Comparison of ENCODE assay signal across 27 cellular contexts in the genomic region with DNA sequence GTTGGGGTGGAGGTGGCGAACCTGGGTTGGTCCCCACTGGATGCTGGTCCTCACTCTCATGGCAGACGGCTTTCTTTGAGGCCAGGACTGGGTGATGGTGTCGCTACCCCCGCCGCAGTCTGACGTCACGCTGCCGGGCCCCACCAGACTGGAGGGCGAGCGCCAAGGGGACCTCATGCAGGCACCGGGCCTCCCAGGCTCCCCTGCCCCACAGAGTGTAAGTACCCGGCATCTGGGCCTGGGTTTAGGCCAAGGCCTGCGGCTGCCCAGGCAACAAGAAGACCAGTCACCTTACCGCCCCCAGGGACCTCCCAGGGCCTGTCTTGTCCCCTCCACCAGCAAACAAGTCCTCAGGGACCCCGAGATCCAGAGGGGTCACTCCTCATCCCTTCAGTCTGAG. TPM values are rescaled to one million over a fixed set of nuclear protein-coding genes. Genes with fewer than 3 reads are reported as not detected.
DNase-seq lines count a peak whose midpoint lies in the region; ATAC-seq and TF ChIP-seq lines count a peak whose summit lies in the region.
"Had no signal": no experiment of that assay in that cellular context is flagged by ENCODE, and none has a peak within 500 bp of the region (broad histone marks: within the 10 kb centered on the region; RNA-seq: fewer than 3 reads in every experiment).

No MANE protein-coding gene starts in this region.

- BruUV-seq in Caco-2 (replicated peaks; lab: Mats Ljungman, UMichigan): no TSS peak

- H3K27ac Mint-ChIP-seq in activated naive CD4-positive, alpha-beta T cell treated with anti-CD3 and anti-CD28 coated beads, Interleukin-2, amount 50 U/mL, for 72 hours: peak overlapping the region; percentile 19 to 37
- H3K27ac Mint-ChIP-seq in activated naive CD4-positive, alpha-beta T cell treated with anti-CD3 and anti-CD28 coated beads for 36 hours: no peak overlapping the region
- peak overlapping the region; percentile 97 for H3K27ac Mint-ChIP-seq in Caco-2 (ENCODE audit: unreplicated experiment)
- peak overlapping the region in 2 of 3 experiments; percentile 39 to 98 for H3K27ac Mint-ChIP-seq in nephron
- H3K27ac Mint-ChIP-seq in stimulated activated memory B cell treated with anti-CD40 and anti-IgM and Interleukin-4, amounts not matched to agents 10 μg/mL and 1 μg/mL and 100 μg/mL, for 72 hours: no peak overlapping the region
- H3K27ac Mint-ChIP-seq: CD4-positive, CD25-positive, alpha-beta regulatory T cell had no signal

- CTCF ChIA-PET in activated naive CD4-positive, alpha-beta T cell treated with anti-CD3 and anti-CD28 coated beads for 36 hours (lab: Charles Lee): no interaction called here
- CTCF ChIA-PET in Caco-2 (lab: Charles Lee): no interaction called here

- no peak overlapping the region for H3K4me3 Mint-ChIP-seq in activated naive CD4-positive, alpha-beta T cell treated with anti-CD3 and anti-CD28 coated beads for 36 hours
- H3K4me3 Mint-ChIP-seq in Caco-2 (ENCODE audit: unreplicated experiment) (no peak overlapping the region), nephron (peak overlapping the region in 1 of 3 experiments; percentile 51)
- H3K4me3 Mint-ChIP-seq in stimulated activated memory B cell treated with anti-CD40 and anti-IgM and Interleukin-4, amounts not matched to agents 10 μg/mL and 1 μg/mL and 100 μg/mL, for 72 hours: no peak overlapping the region
- H3K4me3 Mint-ChIP-seq: CD4-positive, CD25-positive, alpha-beta regulatory T cell had no signal

- no peaks in the 10 kb centered on the region for H3K27me3 Mint-ChIP-seq in activated naive CD4-positive, alpha-beta T cell treated with anti-CD3 and anti-CD28 coated beads for 36 hours (ENCODE audit: low read depth)
- H3K27me3 Mint-ChIP-seq in Caco-2 (ENCODE audit: insufficient read depth, unreplicated experiment) (no peaks in the 10 kb centered on the region), nephron (ENCODE audit: low read depth) (peaks cover 19% of the 10 kb centered on the region)
- no peaks in the 10 kb centered on the region for H3K27me3 Mint-ChIP-seq in stimulated activated memory B cell treated with anti-CD40 and anti-IgM and Interleukin-4, amounts not matched to agents 10 μg/mL and 1 μg/mL and 100 μg/mL, for 72 hours

- ATAC-seq in activated naive CD4-positive, alpha-beta T cell treated with anti-CD3 and anti-CD28 coated beads, Interleukin-2, amount 50 U/mL, for 72 hours: no peak
- ATAC-seq in stimulated activated memory B cell treated with anti-CD40 and anti-IgM and Interleukin-4, amounts not matched to agents 10 μg/mL and 1 μg/mL and 100 μg/mL, for 72 hours: peak; percentile 9
- no peak for ATAC-seq in foreskin keratinocyte
- ATAC-seq: K562, PC-3 had no signal

- no peak for DNase-seq in activated naive CD4-positive, alpha-beta T cell treated with anti-CD3 and anti-CD28 coated beads, Interleukin-2, amount 50 U/mL, for 72 hours (ENCODE audit: low spot score in 2 of 2)
- no peak for DNase-seq in activated naive CD4-positive, alpha-beta T cell treated with anti-CD3 and anti-CD28 coated beads for 36 hours
- DNase-seq in Caco-2 (no peak), foreskin keratinocyte (no peak), NCI-H2081 treated with DMSO at 0.1 percent for 48 hours (lab: John Stamatoyannopoulos, UW) (no peak)
- DNase-seq: 8988T; CD4-positive, CD25-positive, alpha-beta regulatory T cell; GM23248; H7; Kasumi-1; MV-4-11; NCI-H1105; NCI-H146; NCI-H1930; NCI-H446; NCI-H524 treated with DMSO at 0.1 percent for 48 hours; NCI-H774; PC-3; SHP77 treated with DMSO at 0.1 percent for 48 hours had no signal

- H3K4me3 ChIP-seq in Caco-2 (ENCODE audit: low read depth, low read length): no peak overlapping the region
- H3K4me3 ChIP-seq: GM23248, K562 had no signal

- no peaks in the 10 kb centered on the region for H3K4me1 Mint-ChIP-seq in activated naive CD4-positive, alpha-beta T cell treated with anti-CD3 and anti-CD28 coated beads for 36 hours (ENCODE audit: low read depth)
- H3K4me1 Mint-ChIP-seq in Caco-2 (ENCODE audit: low read depth, unreplicated experiment) (peaks cover 22% of the 10 kb centered on the region), nephron (peaks cover 20% of the 10 kb centered on the region)
- H3K4me1 Mint-ChIP-seq in stimulated activated memory B cell treated with anti-CD40 and anti-IgM and Interleukin-4, amounts not matched to agents 10 μg/mL and 1 μg/mL and 100 μg/mL, for 72 hours: no peaks in the 10 kb centered on the region
- H3K4me1 Mint-ChIP-seq: CD4-positive, CD25-positive, alpha-beta regulatory T cell had no signal

- no peak overlapping the region for H3K27ac ChIP-seq in foreskin keratinocyte
- H3K27ac ChIP-seq: GM23248 had no signal

- H3K36me3 Mint-ChIP-seq in activated naive CD4-positive, alpha-beta T cell treated with anti-CD3 and anti-CD28 coated beads, Interleukin-2, amount 50 U/mL, for 72 hours: no peaks in the 10 kb centered on the region
- H3K36me3 Mint-ChIP-seq in activated naive CD4-positive, alpha-beta T cell treated with anti-CD3 and anti-CD28 coated beads for 36 hours (ENCODE audit: low read depth): no peaks in the 10 kb centered on the region
- peaks cover 7% of the 10 kb centered on the region for H3K36me3 Mint-ChIP-seq in Caco-2 (ENCODE audit: insufficient read depth, unreplicated experiment)
- H3K36me3 Mint-ChIP-seq in nephron (ENCODE audit: low read depth): no peaks in the 10 kb centered on the region
- no peaks in the 10 kb centered on the region for H3K36me3 Mint-ChIP-seq in stimulated activated memory B cell treated with anti-CD40 and anti-IgM and Interleukin-4, amounts not matched to agents 10 μg/mL and 1 μg/mL and 100 μg/mL, for 72 hours
- H3K36me3 Mint-ChIP-seq: CD4-positive, CD25-positive, alpha-beta regulatory T cell had no signal

- H3K4me1 ChIP-seq in Caco-2: peaks cover 37% of the 10 kb centered on the region
- H3K4me1 ChIP-seq in foreskin keratinocyte: no peaks in the 10 kb centered on the region

- intact Hi-C loops in activated naive CD4-positive, alpha-beta T cell treated with anti-CD3 and anti-CD28 coated beads for 36 hours (cut with micrococcal nuclease): no loop called here
- intact Hi-C loops in Caco-2 (cut with micrococcal nuclease; ENCODE audit: unreplicated experiment): no loop called here

- H3K9me3 ChIP-seq in Caco-2: no peaks in the 10 kb centered on the region

- H3K36me3 ChIP-seq in Caco-2 (ENCODE audit: control insufficient read depth, insufficient read depth, low read length): no peaks in the 10 kb centered on the region

- no peaks in the 10 kb centered on the region for H3K9me3 Mint-ChIP-seq in activated naive CD4-positive, alpha-beta T cell treated with anti-CD3 and anti-CD28 coated beads, Interleukin-2, amount 50 U/mL, for 72 hours
- no peaks in the 10 kb centered on the region for H3K9me3 Mint-ChIP-seq in activated naive CD4-positive, alpha-beta T cell treated with anti-CD3 and anti-CD28 coated beads for 36 hours
- H3K9me3 Mint-ChIP-seq in Caco-2 (ENCODE audit: unreplicated experiment) (no peaks in the 10 kb centered on the region), nephron (no peaks in the 10 kb centered on the region)
- no peaks in the 10 kb centered on the region for H3K9me3 Mint-ChIP-seq in stimulated activated memory B cell treated with anti-CD40 and anti-IgM and Interleukin-4, amounts not matched to agents 10 μg/mL and 1 μg/mL and 100 μg/mL, for 72 hours
- H3K9me3 Mint-ChIP-seq: CD4-positive, CD25-positive, alpha-beta regulatory T cell had no signal

- TF ChIP-seq CTCF in Caco-2 (IDR thresholded peaks at IDR 0.05; ENCODE audit: insufficient read depth in 1 of 2, low read depth in 1 of 2, low read length in 1 of 2, severe bottlenecking in 1 of 2, unreplicated experiment in 1 of 2): no peak
- TF ChIP-seq CTCF in nephron (IDR thresholded peaks at IDR 0.05; ENCODE audit: unreplicated experiment in 3 of 3): no peak
- no peak for TF ChIP-seq CTCF in foreskin keratinocyte (conservative IDR thresholded peaks at IDR 0.05)

- POLR2A ChIA-PET in Caco-2 (lab: Charles Lee): no interaction called here

- H3K27me3 ChIP-seq in Caco-2 (replicated peaks; ENCODE audit: control insufficient read depth, insufficient read depth, low read length): no peaks in the 10 kb centered on the region
- H3K27me3 ChIP-seq in foreskin keratinocyte: peaks cover 1% of the 10 kb centered on the region

RNA-seq across cellular contexts. Expression of gene FOXN1, which starts 17.7 kb away (rescaled TPM):
- not detected for total RNA-seq in activated naive CD4-positive, alpha-beta T cell treated with anti-CD3 and anti-CD28 coated beads, Interleukin-2, amount 50 U/mL, for 72 hours
- total RNA-seq in activated naive CD4-positive, alpha-beta T cell treated with anti-CD3 and anti-CD28 coated beads for 36 hours: not detected
- total RNA-seq in Caco-2 (2022) (0.26 and 0.48 TPM in 2 replicates), foreskin keratinocyte (0.07 and 0.28 TPM in 2 replicates)
- polyA plus RNA-seq in foreskin keratinocyte: 0.07 and 0.18 TPM in 2 replicates
- total RNA-seq: CD4-positive, CD25-positive, alpha-beta regulatory T cell; Daoy; G401; GM23248; H7; HT1080; K562; M059J; PC-3 had no signal
- polyA plus RNA-seq: BJ; CD4-positive, CD25-positive, alpha-beta regulatory T cell; GM23248; K562 had no signal

RNA-seq across cellular contexts. Expression of gene UNC119, which starts 28.5 kb away (rescaled TPM):
- total RNA-seq in activated naive CD4-positive, alpha-beta T cell treated with anti-CD3 and anti-CD28 coated beads, Interleukin-2, amount 50 U/mL, for 72 hours: 10 to 100 TPM; 53.0 to 56.6 TPM
- 10 to 100 TPM; 48.6 to 50.3 TPM for total RNA-seq in activated naive CD4-positive, alpha-beta T cell treated with anti-CD3 and anti-CD28 coated beads for 36 hours
- total RNA-seq in Caco-2 (2022) (40.5 and 41.3 TPM in 2 replicates), foreskin keratinocyte (22.9 and 24.1 TPM in 2 replicates)
- 28.5 and 31.8 TPM in 2 replicates for polyA plus RNA-seq in foreskin keratinocyte

RNA-seq across cellular contexts. Expression of gene PIGS, which starts 47.4 kb away (rescaled TPM):
- 10 to 100 TPM; 39.6 to 44.1 TPM for total RNA-seq in activated naive CD4-positive, alpha-beta T cell treated with anti-CD3 and anti-CD28 coated beads, Interleukin-2, amount 50 U/mL, for 72 hours
- 10 to 100 TPM; 34.8 to 36.0 TPM for total RNA-seq in activated naive CD4-positive, alpha-beta T cell treated with anti-CD3 and anti-CD28 coated beads for 36 hours
- total RNA-seq in Caco-2 (2022) (78.2 and 99.6 TPM in 2 replicates), foreskin keratinocyte (44.9 and 47.4 TPM in 2 replicates)
- polyA plus RNA-seq in foreskin keratinocyte: 32.3 and 36.8 TPM in 2 replicates

RNA-seq across cellular contexts. Expression of gene SLC13A2, which starts 50.4 kb away (rescaled TPM):
- not detected for total RNA-seq in activated naive CD4-positive, alpha-beta T cell treated with anti-CD3 and anti-CD28 coated beads, Interleukin-2, amount 50 U/mL, for 72 hours
- total RNA-seq in activated naive CD4-positive, alpha-beta T cell treated with anti-CD3 and anti-CD28 coated beads for 36 hours: not detected
- total RNA-seq in Caco-2 (2022) (0.42 and 0.57 TPM in 2 replicates), foreskin keratinocyte (not detected in 2 replicates)
- not detected in 2 replicates for polyA plus RNA-seq in foreskin keratinocyte
- total RNA-seq: CD4-positive, CD25-positive, alpha-beta regulatory T cell; Daoy; G401; GM23248; H7; HT1080; M059J; PC-3 had no signal
- polyA plus RNA-seq: BJ; CD4-positive, CD25-positive, alpha-beta regulatory T cell; GM23248; K562 had no signal

RNA-seq across cellular contexts. Expression of gene ALDOC, which starts 52.8 kb away (rescaled TPM):
- 100 to 1,000 TPM in 1 of 2 donors, 10 to 100 TPM in 1; 41.6 to 220 TPM for total RNA-seq in activated naive CD4-positive, alpha-beta T cell treated with anti-CD3 and anti-CD28 coated beads, Interleukin-2, amount 50 U/mL, for 72 hours
- total RNA-seq in activated naive CD4-positive, alpha-beta T cell treated with anti-CD3 and anti-CD28 coated beads for 36 hours: 10 to 100 TPM; 65.6 to 66.2 TPM
- total RNA-seq in Caco-2 (2022): 16.3 and 17.7 TPM in 2 replicates
- total RNA-seq in foreskin keratinocyte: 18.4 and 20.8 TPM in 2 replicates
- 19.5 and 22.8 TPM in 2 replicates for polyA plus RNA-seq in foreskin keratinocyte

Comparison
In these comparisons a context has a peak if more than half of its experiments do, and no peak if none do; other contexts are left out.
1. H3K27ac Mint-ChIP-seq: peak in activated naive CD4-positive, alpha-beta T cell treated with anti-CD3 and anti-CD28 coated beads, Interleukin-2, amount 50 U/mL, for 72 hours (2 of 2), Caco-2 (single experiment) and nephron (2 of 3); none in activated naive CD4-positive, alpha-beta T cell treated with anti-CD3 and anti-CD28 coated beads for 36 hours (single experiment) and stimulated activated memory B cell treated with anti-CD40 and anti-IgM and Interleukin-4, amounts not matched to agents 10 μg/mL and 1 μg/mL and 100 μg/mL, for 72 hours (single experiment).